ENCODE assay signal across 28 cellular contexts in genomic region chr5:160619381-160619780, GRCh38.
"Had no signal": no experiment of that assay in that cellular context is flagged by ENCODE, and none has a peak within 500 bp of the region (broad histone marks: within the 10 kb centered on the region; RNA-seq: fewer than 3 reads in every experiment).

No MANE protein-coding gene starts in this region.

- H3K4me1 ChIP-seq: lower lobe of right lung, right lobe of liver, uterus had no signal

- H3K27me3 ChIP-seq: neutrophil, right lobe of liver, uterus had no signal

- H3K4me3 Mint-ChIP-seq: activated naive CD8-positive, alpha-beta T cell; central memory CD8-positive, alpha-beta T cell; dendritic cell treated with granulocyte-macrophage colony-stimulating factor and Interleukin-4, amounts not matched to agents 40 ng/mL and 50 ng/mL, for 4 days; endodermal cell; nephron; stimulated activated effector memory CD8-positive, alpha-beta T cell treated with anti-CD3 and anti-CD28 coated beads, Interleukin-12 subunit alpha, Interleukin-12 subunit beta, amount 100 ng/mL, for 72 hours; stimulated activated naive CD8-positive, alpha-beta T cell treated with anti-CD3 and anti-CD28 coated beads, Interleukin-15, Interleukin-2, amounts not matched to agents 100 ng/mL and 50 ng/mL, for 24 hours had no signal

- H3K9me3 ChIP-seq: lower lobe of right lung, neutrophil, right lobe of liver, thoracic aorta, uterus had no signal

- H3K27me3 Mint-ChIP-seq: activated naive CD8-positive, alpha-beta T cell had no signal

- DNase-seq: activated CD4-positive, alpha-beta T cell treated with anti-CD3 and anti-CD28 coated beads for 48 hours; activated CD4-positive, alpha-beta T cell treated with anti-CD3 and anti-CD28 coated beads, Interleukin-2, amount 50 U/mL, for 48 hours; activated CD8-positive, alpha-beta memory T cell treated with anti-CD3 and anti-CD28 coated beads for 24 hours; activated effector memory CD4-positive, alpha-beta T cell treated with Interleukin-2 at 50 U/mL for 16 hours; activated naive CD4-positive, alpha-beta T cell treated with Interleukin-2 at 50 U/mL for 16 hours; endodermal cell; foreskin fibroblast; head of caudate nucleus; hippocampal formation; kidney; lower lobe of right lung; mesenchymal stem cell; right lobe of liver; stimulated activated CD4-positive, alpha-beta T cell treated with anti-CD3 and anti-CD28 coated beads, Interleukin-4, amount 100 ng/mL, for 24 hours; T-helper 9 cell; trophoblast cell; uterus; WERI-Rb-1 had no signal

- H3K27ac ChIP-seq: lower lobe of right lung, neutrophil, right lobe of liver, thoracic aorta, uterus, WERI-Rb-1 had no signal

- ATAC-seq: activated CD4-positive, CD25-positive, alpha-beta regulatory T cell treated with anti-CD3 and anti-CD28 coated beads, Interleukin-2, amount 50 U/mL, for 24 hours; esophagus mucosa; lower lobe of right lung; right lobe of liver; stimulated activated effector memory CD8-positive, alpha-beta T cell treated with anti-CD3 and anti-CD28 coated beads, Interleukin-12 subunit alpha, Interleukin-12 subunit beta, amount 100 ng/mL, for 72 hours had no signal

- H3K9me3 Mint-ChIP-seq: central memory CD8-positive, alpha-beta T cell; dendritic cell treated with granulocyte-macrophage colony-stimulating factor and Interleukin-4, amounts not matched to agents 40 ng/mL and 50 ng/mL, for 4 days; endodermal cell; nephron; stimulated activated effector memory CD8-positive, alpha-beta T cell treated with anti-CD3 and anti-CD28 coated beads, Interleukin-12 subunit alpha, Interleukin-12 subunit beta, amount 100 ng/mL, for 72 hours; stimulated activated naive CD8-positive, alpha-beta T cell treated with anti-CD3 and anti-CD28 coated beads, Interleukin-15, Interleukin-2, amounts not matched to agents 100 ng/mL and 50 ng/mL, for 24 hours had no signal

- H3K4me1 Mint-ChIP-seq: central memory CD8-positive, alpha-beta T cell; nephron; stimulated activated effector memory CD8-positive, alpha-beta T cell treated with anti-CD3 and anti-CD28 coated beads, Interleukin-12 subunit alpha, Interleukin-12 subunit beta, amount 100 ng/mL, for 72 hours had no signal

- H3K27ac Mint-ChIP-seq: activated naive CD8-positive, alpha-beta T cell; dendritic cell treated with granulocyte-macrophage colony-stimulating factor and Interleukin-4, amounts not matched to agents 40 ng/mL and 50 ng/mL, for 4 days; endodermal cell; nephron; stimulated activated effector memory CD8-positive, alpha-beta T cell treated with anti-CD3 and anti-CD28 coated beads, Interleukin-12 subunit alpha, Interleukin-12 subunit beta, amount 100 ng/mL, for 72 hours; stimulated activated naive CD8-positive, alpha-beta T cell treated with anti-CD3 and anti-CD28 coated beads, Interleukin-15, Interleukin-2, amounts not matched to agents 100 ng/mL and 50 ng/mL, for 24 hours had no signal

- H3K36me3 Mint-ChIP-seq: activated naive CD8-positive, alpha-beta T cell; stimulated activated effector memory CD8-positive, alpha-beta T cell treated with anti-CD3 and anti-CD28 coated beads, Interleukin-12 subunit alpha, Interleukin-12 subunit beta, amount 100 ng/mL, for 72 hours had no signal

- H3K36me3 ChIP-seq: lower lobe of right lung, neutrophil, right lobe of liver, thoracic aorta, uterus, WERI-Rb-1 had no signal

- H3K4me3 ChIP-seq: lower lobe of right lung, right lobe of liver, thoracic aorta, uterus had no signal
